ENCODE assay signal across 7 cellular contexts in the genomic region with DNA sequence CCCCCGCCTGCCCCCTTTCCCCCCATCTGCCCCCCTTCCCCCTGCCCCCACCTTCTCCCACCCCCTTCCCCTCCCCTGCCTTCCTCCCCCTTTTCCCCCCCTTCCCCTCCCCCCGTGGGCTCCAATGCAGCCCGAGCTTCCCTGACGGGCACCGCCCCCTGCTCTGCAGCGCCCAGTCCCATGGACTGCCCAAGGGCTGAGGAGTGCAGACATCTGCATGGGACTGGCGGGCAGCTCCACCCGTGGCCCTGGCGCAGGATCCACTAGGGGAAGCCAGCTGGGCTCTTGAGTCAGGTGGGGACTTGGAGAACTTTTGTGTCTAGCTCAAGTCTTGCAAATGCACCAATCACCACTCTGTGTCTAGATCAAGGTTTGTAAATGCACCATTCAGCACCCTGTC.
"Had no signal": no experiment of that assay in that cellular context is flagged by ENCODE, and none has a peak within 500 bp of the region (broad histone marks: within the 10 kb centered on the region; RNA-seq: fewer than 3 reads in every experiment).

No MANE protein-coding gene starts in this region.

- H3K27ac ChIP-seq: HL-60 had no signal

- H3K4me3 ChIP-seq: K562 had no signal

- FAIRE-seq: HepG2, HTR-8/SVneo, K562 had no signal

- DNase-seq: IMR-90, KBM-7, KG1 had no signal
